ENCODE assay signal across 20 cellular contexts in the genomic region with DNA sequence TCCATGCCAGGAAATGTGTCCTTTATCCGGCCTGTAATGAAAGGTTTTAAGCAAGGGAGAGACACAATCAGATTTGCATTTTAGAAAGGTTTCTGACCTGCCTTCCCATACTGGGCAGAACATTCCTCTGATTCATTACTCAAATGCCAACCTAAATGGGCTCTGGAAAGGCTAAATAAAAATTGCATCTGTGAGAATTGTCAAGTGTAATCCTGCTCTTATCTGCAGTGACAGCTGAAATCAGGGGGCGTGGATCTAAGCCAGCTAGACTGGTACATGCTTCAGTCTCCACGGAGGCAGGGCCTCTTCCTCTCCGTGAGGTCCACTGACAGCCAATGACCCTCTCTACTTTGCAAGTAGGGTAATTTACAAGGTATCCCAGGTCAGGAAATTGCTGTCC.
"Had no signal": no experiment of that assay in that cellular context is flagged by ENCODE, and none has a peak within 500 bp of the region (broad histone marks: within the 10 kb centered on the region; RNA-seq: fewer than 3 reads in every experiment).

No MANE protein-coding gene starts in this region.

- ATAC-seq: foreskin keratinocyte, gastroesophageal sphincter, heart left ventricle, left cardiac atrium, left lung, left ventricle myocardium superior, lower lobe of right lung, mucosa of descending colon had no signal

- H3K27ac Mint-ChIP-seq: immature natural killer cell, mesothelial cell of epicardium had no signal

- H3K27ac ChIP-seq: coronary artery, dorsolateral prefrontal cortex, esophagus muscularis mucosa, foreskin keratinocyte, gastroesophageal sphincter, heart left ventricle, hepatocyte, left lung, lower lobe of right lung had no signal

- H3K36me3 ChIP-seq: esophagus muscularis mucosa, gastroesophageal sphincter, heart left ventricle, left lung, lower lobe of right lung had no signal

- H3K4me3 ChIP-seq: coronary artery, dorsolateral prefrontal cortex, esophagus muscularis mucosa, gastroesophageal sphincter, heart left ventricle, hepatocyte, left lung, lower lobe of right lung, mucosa of descending colon had no signal

- H3K9me3 Mint-ChIP-seq: immature natural killer cell, mesothelial cell of epicardium, naive B cell had no signal

- H3K4me1 ChIP-seq: foreskin keratinocyte, left lung, lower lobe of right lung had no signal

- H3K9me3 ChIP-seq: esophagus muscularis mucosa, gastroesophageal sphincter, heart left ventricle, left lung, lower lobe of right lung, mucosa of descending colon had no signal

- DNase-seq: dermis blood vessel endothelial cell; dorsolateral prefrontal cortex; effector CD4-positive, alpha-beta T cell; effector memory CD4-positive, alpha-beta T cell; foreskin keratinocyte; heart left ventricle; hypothalamus; immature natural killer cell; left cardiac atrium; left lung; left ventricle myocardium superior; lower lobe of right lung; mesenchymal stem cell; mucosa of descending colon; naive B cell had no signal

- H3K36me3 Mint-ChIP-seq: mesothelial cell of epicardium, naive B cell had no signal

- H3K27me3 ChIP-seq: esophagus muscularis mucosa, foreskin keratinocyte, gastroesophageal sphincter, hepatocyte had no signal
